Comparison of ENCODE assay signal across 1 cellular context in genomic region chr20:39897781-39898466, GRCh38.
TF ChIP-seq lines count a peak whose summit lies in the region.

No MANE protein-coding gene starts in this region.

TF ChIP-seq in H1, 55 proteins besides CTCF, POLR2A, EP300 and RAD21 (continued from another document):
- TF ChIP-seq RNF2 (IDR thresholded peaks at IDR 0.05; ENCODE audit: borderline replicate concordance, low read depth, low read length, missing control alignments, poor library complexity, severe bottlenecking) (no peak), TAF7 (optimal IDR thresholded peaks at IDR 0.05; ENCODE audit: borderline replicate concordance, low read depth, low read length) (no peak), RFX5 (IDR thresholded peaks at IDR 0.05; ENCODE audit: borderline replicate concordance, low read depth, low read length) (no peak), ZNF274 (IDR thresholded peaks at IDR 0.05; ENCODE audit: borderline replicate concordance, extremely low read depth, low read length) (no peak), TBP (IDR thresholded peaks at IDR 0.05; ENCODE audit: low read depth, low read length) (no peak), TCF12 (IDR thresholded peaks at IDR 0.05; ENCODE audit: low read depth, low read length) (no peak), CHD2 (IDR thresholded peaks at IDR 0.05; ENCODE audit: low read length) (no peak), BACH1 (IDR thresholded peaks at IDR 0.05; ENCODE audit: low read length) (no peak), BCL11A (IDR thresholded peaks at IDR 0.05; ENCODE audit: low read depth in 2 of 2, low read length in 2 of 2) (no peak), KDM1A (IDR thresholded peaks at IDR 0.05; ENCODE audit: borderline replicate concordance, low read length) (no peak), CEBPB (IDR thresholded peaks at IDR 0.05; ENCODE audit: low read depth, low read length) (no peak), JUND (IDR thresholded peaks at IDR 0.05; ENCODE audit: low read length) (no peak), CBX5 (IDR thresholded peaks at IDR 0.05; ENCODE audit: low read depth, low read length) (no peak), CHD1 (IDR thresholded peaks at IDR 0.05; ENCODE audit: low read depth, low read length) (no peak), CTBP2 (IDR thresholded peaks at IDR 0.05; ENCODE audit: borderline replicate concordance, insufficient read depth, insufficient read length, low read length) (no peak)
